Comparison of ENCODE assay signal across 12 cellular contexts in the genomic region with DNA sequence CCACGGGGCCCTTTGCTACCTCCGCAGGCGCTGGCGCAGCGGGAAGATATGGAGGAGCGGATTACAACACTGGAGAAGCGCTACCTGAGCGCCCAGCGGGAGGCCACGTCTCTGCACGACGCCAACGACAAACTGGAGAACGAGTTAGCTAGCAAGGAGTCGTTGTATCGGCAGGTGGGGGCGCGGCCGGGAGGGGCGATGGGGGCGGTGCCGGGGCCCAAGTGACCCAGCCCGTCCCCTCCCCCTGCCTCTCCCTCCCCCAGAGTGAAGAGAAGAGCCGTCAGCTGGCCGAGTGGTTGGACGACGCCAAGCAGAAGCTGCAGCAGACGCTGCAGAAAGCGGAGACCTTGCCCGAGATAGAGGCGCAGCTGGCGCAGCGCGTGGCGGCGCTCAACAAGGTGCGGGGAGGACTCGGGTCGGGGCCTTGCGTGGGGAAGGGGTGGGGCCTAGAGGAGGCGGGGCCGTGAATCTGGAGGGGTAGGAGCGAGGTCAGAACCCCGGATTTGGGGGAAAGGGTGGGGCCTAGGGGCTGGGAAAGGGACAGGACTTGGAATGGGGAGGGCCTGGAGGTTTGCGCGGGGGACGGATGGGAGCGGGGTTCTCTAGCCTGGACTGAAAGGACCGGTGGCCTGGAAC. TPM values are rescaled to one million over a fixed set of nuclear protein-coding genes. Genes with fewer than 3 reads are reported as not detected.
DNase-seq lines count a peak whose midpoint lies in the region; ATAC-seq and TF ChIP-seq lines count a peak whose summit lies in the region.
"Had no signal": no experiment of that assay in that cellular context is flagged by ENCODE, and none has a peak within 500 bp of the region (broad histone marks: within the 10 kb centered on the region; RNA-seq: fewer than 3 reads in every experiment).

No MANE protein-coding gene starts in this region.

- TF ChIP-seq CTCF in ovary (IDR thresholded peaks at IDR 0.05) (no peak), dorsolateral prefrontal cortex (IDR thresholded peaks at IDR 0.05 in 54 of 56, conservative IDR thresholded peaks at IDR 0.05 in 2 of 56; ENCODE audit: low read depth in 1 of 56, partially characterized antibody in 56 of 56) (no peak)

- ATAC-seq in esophagus mucosa, result peak; percentile 2

- intact Hi-C loops in CD4-positive, alpha-beta memory T cell (cut with micrococcal nuclease), result no loop called here
- intact Hi-C loops in ovary (cut with DNase I) (no loop called here), posterior cingulate gyrus (cut with DNase I) (no loop called here), dorsolateral prefrontal cortex (cut with DNase I) (no loop called here)

- 14 to 21% (median 18%) methylated on average over 49 of the region's 49 CpGs for WGBS in ovary, 3 donors

- H3K27ac ChIP-seq in CD4-positive, alpha-beta memory T cell (ENCODE audit: low read depth, low read length), result no peak overlapping the region
- H3K27ac ChIP-seq in ovary, result no peak overlapping the region
- no peak overlapping the region for H3K27ac ChIP-seq in dorsolateral prefrontal cortex

- H3K36me3 ChIP-seq in CD4-positive, alpha-beta memory T cell (ENCODE audit: insufficient read depth, low read length), result no peaks in the 10 kb centered on the region
- H3K36me3 ChIP-seq in ovary, result no peaks in the 10 kb centered on the region
- peaks cover 26% of the 10 kb centered on the region for H3K36me3 ChIP-seq in HAP-1 (replicated peaks)

- peaks cover 4 to 10% of the 10 kb centered on the region in 2 donors for H3K27me3 Mint-ChIP-seq in CD4-positive, alpha-beta memory T cell
- no peaks in the 10 kb centered on the region for H3K27me3 Mint-ChIP-seq in T-helper 1 cell treated with Interleukin-12 subunit alpha and Interleukin-12 subunit beta and Interleukin-4 antibody, amounts not matched to agents 30 μg/mL and 1 μg/mL, for 36 hours (ENCODE audit: low read depth)

- peaks cover 0 to 1% (median 0%) of the 10 kb centered on the region in 8 donors for H3K9me3 Mint-ChIP-seq in CD4-positive, alpha-beta memory T cell
- H3K9me3 Mint-ChIP-seq in T-helper 1 cell treated with Interleukin-12 subunit alpha and Interleukin-12 subunit beta and Interleukin-4 antibody, amounts not matched to agents 30 μg/mL and 1 μg/mL, for 36 hours, result no peaks in the 10 kb centered on the region

- peak overlapping the region; percentile 13 to 81 (median 55) for H3K4me3 Mint-ChIP-seq in CD4-positive, alpha-beta memory T cell
- peak overlapping the region; percentile 87 for H3K4me3 Mint-ChIP-seq in T-helper 1 cell treated with Interleukin-12 subunit alpha and Interleukin-12 subunit beta and Interleukin-4 antibody, amounts not matched to agents 30 μg/mL and 1 μg/mL, for 36 hours

- H3K36me3 Mint-ChIP-seq in CD4-positive, alpha-beta memory T cell, result no peaks in the 10 kb centered on the region
- peaks cover 1% of the 10 kb centered on the region for H3K36me3 Mint-ChIP-seq in T-helper 1 cell treated with Interleukin-12 subunit alpha and Interleukin-12 subunit beta and Interleukin-4 antibody, amounts not matched to agents 30 μg/mL and 1 μg/mL, for 36 hours (ENCODE audit: low read depth)

- H3K4me3 ChIP-seq in CD4-positive, alpha-beta memory T cell (ENCODE audit: low read length in 2 of 2), result peak overlapping the region in 1 of 2 donors; percentile 15
- peak overlapping the region; percentile 23 for H3K4me3 ChIP-seq in ovary
- H3K4me3 ChIP-seq in HAP-1, result no peak overlapping the region
- H3K4me3 ChIP-seq in dorsolateral prefrontal cortex, result peak overlapping the region in 20 of 59 donors; percentile 1 to 46 (median 19)

- in situ Hi-C loops in HAP-1 (cut with MboI; ENCODE audit: low sequenced_read_pairs), result no loop called here

- H3K27me3 ChIP-seq in CD4-positive, alpha-beta memory T cell (ENCODE audit: insufficient read depth, low read length), result no peaks in the 10 kb centered on the region
- H3K27me3 ChIP-seq in ovary (no peaks in the 10 kb centered on the region), HAP-1 (ENCODE audit: low read depth) (no peaks in the 10 kb centered on the region), dorsolateral prefrontal cortex (no peaks in the 10 kb centered on the region)

- TF ChIP-seq POLR2A in ovary (IDR thresholded peaks at IDR 0.05), result no peak

- H3K4me1 ChIP-seq in CD4-positive, alpha-beta memory T cell (ENCODE audit: insufficient read depth, low read length), result peaks cover 18% of the 10 kb centered on the region
- H3K4me1 ChIP-seq in ovary (ENCODE audit: insufficient read depth) (peaks cover 10% of the 10 kb centered on the region), HAP-1 (peaks cover 6% of the 10 kb centered on the region)

- POLR2A ChIA-PET in CD4-positive, alpha-beta memory T cell (lab: Charles Lee; ENCODE audit: partially characterized antibody), result interaction anchor here (1.0 to 1.5 kb wide), 2 partner anchors 13 to 17 kb away, joined by 3 to 5 read pairs; no protein-coding TSS in a partner anchor

- CTCF ChIA-PET in CD4-positive, alpha-beta memory T cell (lab: Charles Lee; ENCODE audit: partially characterized antibody), result interaction anchor here (1.1 to 2.2 kb wide), 2 partner anchors 20 to 35 kb away, joined by 3 to 9 read pairs; no protein-coding TSS in a partner anchor

- no peaks in the 10 kb centered on the region for H3K9me3 ChIP-seq in CD4-positive, alpha-beta memory T cell (ENCODE audit: control insufficient read depth in 1 of 2, low read length in 2 of 2)
- H3K9me3 ChIP-seq in ovary, result no peaks in the 10 kb centered on the region
- no peaks in the 10 kb centered on the region for H3K9me3 ChIP-seq in HAP-1

- peak overlapping the region in 2 of 7 donors; percentile 68 to 82 for H3K27ac Mint-ChIP-seq in CD4-positive, alpha-beta memory T cell
- H3K27ac Mint-ChIP-seq in T-helper 1 cell treated with Interleukin-12 subunit alpha and Interleukin-12 subunit beta and Interleukin-4 antibody, amounts not matched to agents 30 μg/mL and 1 μg/mL, for 36 hours, result no peak overlapping the region

- no peak for TF ChIP-seq EP300 in ovary (IDR thresholded peaks at IDR 0.05)

- peak in 2 of 5 donors; percentile 49 to 57 for DNase-seq in CD4-positive, alpha-beta memory T cell
- peak in 3 of 5 donors; percentile 50 to 57 (median 50) for DNase-seq in ovary
- DNase-seq in HAP-1 (ENCODE audit: low spot score in 2 of 2), result no peak
- DNase-seq in posterior cingulate gyrus, result no peak
- no peak for DNase-seq in middle frontal gyrus (ENCODE audit: extremely low spot score, low spot score)
- DNase-seq in dorsolateral prefrontal cortex, result no peak
- DNase-seq: central memory CD4-positive, alpha-beta T cell; GOT3; SW 1271 had no signal

- H3K4me1 Mint-ChIP-seq in CD4-positive, alpha-beta memory T cell, result peaks cover 7 to 36% (median 19%) of the 10 kb centered on the region in 4 donors
- peaks cover 20% of the 10 kb centered on the region for H3K4me1 Mint-ChIP-seq in T-helper 1 cell treated with Interleukin-12 subunit alpha and Interleukin-12 subunit beta and Interleukin-4 antibody, amounts not matched to agents 30 μg/mL and 1 μg/mL, for 36 hours (ENCODE audit: low read depth)

RNA-seq across cellular contexts. Expression of a gene that starts 13.7 kb away (rescaled TPM):
- 1 to 10 TPM; 4.0 to 4.5 TPM for total RNA-seq in CD4-positive, alpha-beta memory T cell
- under 1 TPM; 0.27 to 0.68 TPM for polyA plus RNA-seq in CD4-positive, alpha-beta memory T cell
- total RNA-seq in esophagus mucosa (9.2 TPM), ovary (1 to 10 TPM in 6 of 7 donors, under 1 TPM in 1; 0.72 to 6.1 (median 3.2) TPM), dorsolateral prefrontal cortex (100 to 1,000 TPM in 3 of 120 experiments, 10 to 100 TPM in 117; 24.9 to 116 (median 84.0) TPM)
- 1 to 10 TPM in 1 of 2 donors, under 1 TPM in 1; 0.55 to 5.8 TPM for polyA plus RNA-seq in ovary

RNA-seq across cellular contexts. Expression of a gene that starts 14.1 kb away (rescaled TPM):
- 1 to 10 TPM; 1.7 to 1.9 TPM for total RNA-seq in CD4-positive, alpha-beta memory T cell
- polyA plus RNA-seq in CD4-positive, alpha-beta memory T cell, result 1 to 10 TPM; 1.9 to 3.7 TPM
- total RNA-seq in esophagus mucosa (1.3 TPM), ovary (1 to 10 TPM in 1 of 7 donors, under 1 TPM in 3, not detected in 3; 0.45 to 1.5 (median 0.46) TPM), dorsolateral prefrontal cortex (1 to 10 TPM in 119 of 120 experiments, not detected in 1; 1.5 to 6.6 (median 3.2) TPM)
- under 1 TPM in 1 of 2 donors, not detected in 1; 0.42 TPM for polyA plus RNA-seq in ovary

RNA-seq across cellular contexts. Expression of a gene that starts 18.9 kb away (rescaled TPM):
- total RNA-seq in CD4-positive, alpha-beta memory T cell, result 10 to 100 TPM; 17.7 to 18.6 TPM
- polyA plus RNA-seq in CD4-positive, alpha-beta memory T cell, result 1 to 10 TPM; 4.4 to 5.3 TPM
- total RNA-seq in esophagus mucosa, result 11.7 TPM
- total RNA-seq in ovary, result 1 to 10 TPM; 6.6 to 9.8 (median 8.5) TPM
- 1 to 10 TPM in 1 of 2 donors, under 1 TPM in 1; 0.82 to 8.9 TPM for polyA plus RNA-seq in ovary
- total RNA-seq in dorsolateral prefrontal cortex, result 10 to 100 TPM; 15.5 to 61.0 (median 36.9) TPM

RNA-seq across cellular contexts. Expression of a gene that starts 22.1 kb away (rescaled TPM):
- not detected for total RNA-seq in CD4-positive, alpha-beta memory T cell
- not detected for polyA plus RNA-seq in CD4-positive, alpha-beta memory T cell
- total RNA-seq in esophagus mucosa, result 0.24 TPM
- total RNA-seq in ovary, result 1 to 10 TPM in 5 of 7 donors, under 1 TPM in 2; 0.36 to 3.0 (median 2.1) TPM
- polyA plus RNA-seq in ovary, result 10 to 100 TPM in 1 of 2 donors, 1 to 10 TPM in 1; 4.0 to 10.5 TPM
- total RNA-seq in dorsolateral prefrontal cortex, result 1 to 10 TPM in 96 of 120 experiments, under 1 TPM in 24; 0.26 to 5.0 (median 1.5) TPM
- total RNA-seq: mononuclear cell had no signal

RNA-seq across cellular contexts. Expression of a gene that starts 24.5 kb away (rescaled TPM):
- under 1 TPM in 1 of 2 experiments, not detected in 1; 0.41 TPM for total RNA-seq in CD4-positive, alpha-beta memory T cell
- not detected for polyA plus RNA-seq in CD4-positive, alpha-beta memory T cell
- 12.1 TPM for total RNA-seq in esophagus mucosa
- 10 to 100 TPM in 2 of 7 donors, 1 to 10 TPM in 5; 1.2 to 12.2 (median 8.2) TPM for total RNA-seq in ovary
- 1 to 10 TPM; 1.1 to 5.1 TPM for polyA plus RNA-seq in ovary
- total RNA-seq in dorsolateral prefrontal cortex, result 10 to 100 TPM in 119 of 120 experiments, 1 to 10 TPM in 1; 7.3 to 29.5 (median 16.3) TPM

Comparison
In these comparisons a context has a peak if more than half of its experiments do, and no peak if none do; other contexts are left out.
1. DNase-seq: peak in ovary (3 of 5); none in HAP-1 (0 of 2), posterior cingulate gyrus (0 of 10), middle frontal gyrus (single experiment) and dorsolateral prefrontal cortex (0 of 10).